Comparison of ENCODE assay signal across 10 cellular contexts in the genomic region with DNA sequence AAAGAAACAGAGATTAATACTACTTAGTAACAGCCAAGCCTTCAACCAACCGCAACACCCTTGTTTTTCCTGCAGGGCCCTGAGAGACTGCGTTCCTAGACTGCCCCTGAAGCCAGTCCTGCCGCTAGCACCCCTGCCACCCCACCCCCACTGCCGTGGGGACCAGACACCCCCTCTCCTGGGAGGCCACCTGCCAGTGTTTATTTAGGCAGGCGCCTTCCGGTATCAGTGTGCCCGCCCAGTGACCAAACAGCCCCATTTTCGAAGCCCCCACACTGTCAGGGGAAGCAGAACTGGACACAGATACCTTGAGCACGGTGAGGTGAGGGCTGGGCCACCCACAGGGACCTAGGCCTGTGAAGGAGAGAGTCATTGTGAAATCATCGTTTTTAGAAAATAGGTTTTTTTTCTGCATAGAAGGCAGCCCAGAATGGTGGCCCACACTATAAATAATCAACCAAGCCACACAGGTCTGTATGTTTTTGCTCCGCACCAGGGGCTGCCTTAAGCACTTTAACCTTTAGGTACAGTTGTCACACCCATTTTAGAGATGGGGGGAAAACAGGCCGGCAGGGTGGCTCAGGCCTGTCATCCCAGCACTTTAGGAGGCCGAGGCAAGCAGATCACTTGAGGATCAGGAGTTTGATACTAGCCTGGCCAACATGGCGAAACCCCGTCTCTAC. TPM values are rescaled to one million over a fixed set of nuclear protein-coding genes. Genes with fewer than 3 reads are reported as not detected.
A peak's percentile ranks its signal among the peaks of the same experiment; 100 is the strongest.
DNase-seq lines count a peak whose midpoint lies in the region; ATAC-seq and TF ChIP-seq lines count a peak whose summit lies in the region.
"Had no signal": no experiment of that assay in that cellular context is flagged by ENCODE, and none has a peak within 500 bp of the region (broad histone marks: within the 10 kb centered on the region; RNA-seq: fewer than 3 reads in every experiment).

No MANE protein-coding gene starts in this region.

- H3K9me2 ChIP-seq in DOHH2 (replicated peaks; ENCODE audit: control insufficient read depth, low read length): no peaks in the 10 kb centered on the region

- ATAC-seq in GM19397 (IDR thresholded peaks at IDR 0.05; ENCODE audit: unreplicated experiment) (peak; percentile 51), HG03520 (IDR thresholded peaks at IDR 0.05; ENCODE audit: unreplicated experiment) (peak; percentile 39)

- DNase-seq in colonic mucosa (peak; percentile 46), inferior parietal cortex (ENCODE audit: extremely low spot score) (no peak), COLO829 (ENCODE audit: low spot score) (no peak)
- DNase-seq in activated CD4-positive, alpha-beta T cell treated with anti-CD3 and anti-CD28 coated beads for 48 hours: no peak
- DNase-seq in central memory CD4-positive, alpha-beta T cell: no peak
- DNase-seq: NCI-H1694 had no signal

- H3K9ac ChIP-seq in colonic mucosa (ENCODE audit: low read depth in 2 of 2, low read length in 2 of 2): no peak overlapping the region

- TF ChIP-seq CTCF in DOHH2 (IDR thresholded peaks at IDR 0.05; ENCODE audit: low read depth, low read length, poor library complexity, severe bottlenecking) (no peak), colonic mucosa (IDR thresholded peaks at IDR 0.05) (no peak)

- peak overlapping the region; percentile 60 for H3K4me2 ChIP-seq in DOHH2 (ENCODE audit: low read length)

- H3K36me3 ChIP-seq in DOHH2 (ENCODE audit: control insufficient read depth, low read length) (peaks cover 8% of the 10 kb centered on the region), colonic mucosa (no peaks in the 10 kb centered on the region)

- intact Hi-C loops in colonic mucosa (cut with DNase I): no loop called here

- H3K4me1 ChIP-seq in DOHH2 (ENCODE audit: control insufficient read depth, low read length) (peaks cover 73% of the 10 kb centered on the region), colonic mucosa (no peaks in the 10 kb centered on the region)

- H3K9me3 ChIP-seq in DOHH2 (ENCODE audit: control insufficient read depth, insufficient read depth, low read length) (peaks cover 7% of the 10 kb centered on the region; the same call in 1 of the 2 replicates), colonic mucosa (no peaks in the 10 kb centered on the region)

- peak overlapping the region; percentile 73 for H3K27ac ChIP-seq in DOHH2 (ENCODE audit: low read depth, low read length)
- H3K27ac ChIP-seq in colonic mucosa: no peak overlapping the region

- H3K4me3 ChIP-seq in DOHH2 (ENCODE audit: low read length): peak overlapping the region; percentile 40
- no peak overlapping the region for H3K4me3 ChIP-seq in colonic mucosa
- H3K4me3 ChIP-seq: skin epidermis had no signal

- H3K27me3 ChIP-seq in DOHH2 (ENCODE audit: control insufficient read depth, low read length) (no peaks in the 10 kb centered on the region), colonic mucosa (no peaks in the 10 kb centered on the region)

- H3F3A ChIP-seq in DOHH2 (ENCODE audit: control insufficient read depth, insufficient read depth): peaks cover 15% of the 10 kb centered on the region

- H3K79me2 ChIP-seq in DOHH2 (ENCODE audit: control insufficient read depth, low read length): peaks cover 22% of the 10 kb centered on the region

- no peaks in the 10 kb centered on the region for H4K20me1 ChIP-seq in DOHH2 (ENCODE audit: control insufficient read depth, insufficient read depth, low read depth, low read length)

RNA-seq across cellular contexts. Expression of gene TLE5, which starts 3.5 kb away (rescaled TPM):
- total RNA-seq in colonic mucosa: 100 to 1,000 TPM; 407 to 409 TPM

RNA-seq across cellular contexts. Expression of gene GNA11, which starts 28.3 kb away (rescaled TPM):
- total RNA-seq in colonic mucosa: 100 to 1,000 TPM; 197 to 215 TPM

RNA-seq across cellular contexts. Expression of gene TLE2, which starts 36.7 kb away (rescaled TPM):
- 10 to 100 TPM; 42.8 to 52.4 TPM for total RNA-seq in colonic mucosa
